18 cellular contexts compared by ENCODE assay signal in the genomic region with DNA sequence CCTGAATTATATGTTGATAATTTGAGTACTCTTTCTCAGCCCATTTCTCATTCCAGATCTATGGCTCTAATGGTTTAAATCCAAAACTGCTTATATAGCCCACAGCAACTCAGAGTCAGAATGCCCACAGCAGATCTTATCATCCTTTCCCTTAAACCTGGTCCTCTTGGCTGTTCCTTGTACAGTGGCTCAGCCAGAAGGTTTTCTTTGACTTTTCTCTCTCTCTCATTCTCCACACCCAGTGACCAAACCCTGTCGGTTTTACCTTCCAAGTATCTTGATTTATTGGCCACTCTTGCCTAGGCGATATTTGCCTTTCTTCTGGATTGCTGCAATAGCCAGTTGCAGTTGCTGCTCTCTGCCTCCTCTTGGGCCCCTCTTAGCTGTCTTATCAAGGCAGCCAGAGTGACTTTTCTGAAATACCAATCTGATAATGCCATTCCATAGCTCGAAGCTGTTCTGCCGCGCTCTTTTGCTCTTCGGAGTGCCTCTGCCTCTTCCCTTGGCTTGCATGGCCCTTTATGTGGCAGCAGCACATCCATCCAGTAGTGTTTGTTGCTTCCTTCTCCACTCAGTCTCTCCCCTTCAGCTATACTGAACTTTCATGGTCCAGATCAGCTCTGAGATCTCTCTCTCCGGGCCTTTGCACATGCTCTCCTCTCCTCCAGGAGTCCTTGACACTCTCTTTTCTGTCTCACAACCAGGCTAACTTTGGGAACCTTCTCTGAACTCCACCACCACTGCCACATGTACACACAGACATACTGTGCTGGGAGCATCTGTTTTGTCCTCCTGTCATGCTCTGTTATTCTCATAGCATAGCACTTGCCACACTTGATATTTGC.
"Had no signal": no experiment of that assay in that cellular context is flagged by ENCODE, and none has a peak within 500 bp of the region (broad histone marks: within the 10 kb centered on the region; RNA-seq: fewer than 3 reads in every experiment).

No MANE protein-coding gene starts in this region.

- H3K4me1 Mint-ChIP-seq: activated CD4-positive, alpha-beta T cell treated with anti-CD3 and anti-CD28 coated beads for 36 hours had no signal

- H3K9me3 Mint-ChIP-seq: activated T-helper 1 cell treated with anti-CD3 and anti-CD28 coated beads, Interleukin-12 subunit alpha, Interleukin-12 subunit beta, Interleukin-2, Interleukin-4 antibody, amounts not matched to agents 30 ng/mL and 10 ng/mL and 1 ng/mL, durations not matched to agents 14 hours and 24 hours and 36 hours; effector memory CD8-positive, alpha-beta T cell; natural killer cell treated with Interleukin-12 subunit alpha and Interleukin-12 subunit beta and Interleukin-15 and Interleukin-18, amount 100 ng/mL, for 72 hours had no signal

- ATAC-seq: activated CD4-positive, alpha-beta T cell treated with anti-CD3 and anti-CD28 coated beads for 36 hours; effector memory CD8-positive, alpha-beta T cell; natural killer cell treated with Interleukin-12 subunit alpha and Interleukin-12 subunit beta and Interleukin-15 and Interleukin-18, amount 100 ng/mL, for 72 hours; sciatic nerve had no signal

- H3K4me3 ChIP-seq: cardiac muscle cell, smooth muscle cell, stomach, testis had no signal

- H3K27ac Mint-ChIP-seq: activated CD4-positive, alpha-beta T cell treated with anti-CD3 and anti-CD28 coated beads for 36 hours; activated naive CD8-positive, alpha-beta T cell; activated T-helper 1 cell treated with anti-CD3 and anti-CD28 coated beads, Interleukin-12 subunit alpha, Interleukin-12 subunit beta, Interleukin-2, Interleukin-4 antibody, amounts not matched to agents 30 ng/mL and 10 ng/mL and 1 ng/mL, durations not matched to agents 14 hours and 24 hours and 36 hours; effector memory CD8-positive, alpha-beta T cell; natural killer cell treated with Interleukin-12 subunit alpha and Interleukin-12 subunit beta and Interleukin-15 and Interleukin-18, amount 100 ng/mL, for 72 hours had no signal

- H3K27ac ChIP-seq: cardiac muscle cell, stomach, testis, WERI-Rb-1 had no signal

- H3K36me3 ChIP-seq: cardiac muscle cell, stomach, WERI-Rb-1 had no signal

- DNase-seq: activated CD4-positive, alpha-beta T cell treated with anti-CD3 and anti-CD28 coated beads for 36 hours; activated CD4-positive, alpha-beta T cell treated with anti-CD3 and anti-CD28 coated beads, Interleukin-2, amount 50 U/mL, for 48 hours; activated gamma-delta T cell treated with Interleukin-2 at 50 U/mL for 16 hours; effector memory CD8-positive, alpha-beta T cell; foreskin fibroblast; mesenchymal stem cell; nucleus accumbens; stimulated activated CD4-positive, alpha-beta T cell treated with anti-CD3 and anti-CD28 coated beads, Interleukin-4, amount 100 ng/mL, for 1 hour; stomach; T-helper 9 cell; testis; WERI-Rb-1 had no signal

- H3K36me3 Mint-ChIP-seq: activated naive CD8-positive, alpha-beta T cell; natural killer cell treated with Interleukin-12 subunit alpha and Interleukin-12 subunit beta and Interleukin-15 and Interleukin-18, amount 100 ng/mL, for 72 hours had no signal

- H3K4me3 Mint-ChIP-seq: activated CD4-positive, alpha-beta T cell treated with anti-CD3 and anti-CD28 coated beads for 36 hours; activated naive CD8-positive, alpha-beta T cell; activated T-helper 1 cell treated with anti-CD3 and anti-CD28 coated beads, Interleukin-12 subunit alpha, Interleukin-12 subunit beta, Interleukin-2, Interleukin-4 antibody, amounts not matched to agents 30 ng/mL and 10 ng/mL and 1 ng/mL, durations not matched to agents 14 hours and 24 hours and 36 hours; effector memory CD8-positive, alpha-beta T cell; natural killer cell treated with Interleukin-12 subunit alpha and Interleukin-12 subunit beta and Interleukin-15 and Interleukin-18, amount 100 ng/mL, for 72 hours had no signal

- H3K9me3 ChIP-seq: stomach, testis had no signal
